Comparison of ENCODE assay signal across 10 cellular contexts in the genomic region with DNA sequence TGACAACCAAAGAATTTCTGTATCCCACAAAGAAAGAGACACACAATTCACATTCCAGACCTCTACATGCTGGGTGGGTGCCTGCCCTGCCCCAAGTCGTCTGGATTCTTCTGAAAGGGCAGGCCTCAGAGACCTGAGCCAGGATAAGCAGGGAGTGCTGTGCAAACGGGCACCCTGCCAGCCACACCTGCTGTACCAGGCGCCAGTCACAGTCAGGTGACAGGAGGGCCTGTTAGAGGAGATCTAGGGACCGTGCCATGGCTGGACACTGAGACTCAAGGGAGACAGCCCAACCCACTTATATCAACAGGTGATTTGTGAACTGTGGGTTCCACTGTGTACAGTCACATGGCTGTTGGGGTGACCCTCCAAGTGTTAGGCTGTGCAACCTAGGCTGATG.
DNase-seq lines count a peak whose midpoint lies in the region; ATAC-seq and TF ChIP-seq lines count a peak whose summit lies in the region.
"Had no signal": no experiment of that assay in that cellular context is flagged by ENCODE, and none has a peak within 500 bp of the region (broad histone marks: within the 10 kb centered on the region; RNA-seq: fewer than 3 reads in every experiment).

No MANE protein-coding gene starts in this region.

- no peak for DNase-seq in activated CD8-positive, alpha-beta T cell treated with anti-CD3 and anti-CD28 coated beads for 36 hours
- no peak for DNase-seq in activated CD8-positive, alpha-beta T cell treated with anti-CD3 and anti-CD28 coated beads, Interleukin-2, amount 10 ng/mL, durations not matched to agents 7 days and 5 days
- DNase-seq in cerebellar nuclear complex (lab: John Stamatoyannopoulos, UW) (peak; percentile 53 to 66), mesothelial cell of epicardium (ENCODE audit: low spot score in 2 of 2, unreplicated experiment in 2 of 2) (peak; percentile 34 to 48), ureter (ENCODE audit: low spot score) (peak; percentile 83), HCEC 1CT (no peak)
- no peak for DNase-seq in activated CD8-positive, alpha-beta memory T cell treated with anti-CD3 and anti-CD28 coated beads for 24 hours
- DNase-seq: activated gamma-delta T cell treated with Interleukin-2 at 50 U/mL for 16 hours, MG63 had no signal

- no peaks in the 10 kb centered on the region for H3K9me3 Mint-ChIP-seq in activated CD8-positive, alpha-beta T cell treated with anti-CD3 and anti-CD28 coated beads for 36 hours
- H3K9me3 Mint-ChIP-seq in activated CD8-positive, alpha-beta T cell treated with anti-CD3 and anti-CD28 coated beads, Interleukin-2, amount 10 ng/mL, durations not matched to agents 7 days and 5 days (ENCODE audit: insufficient read depth) = no peaks in the 10 kb centered on the region
- H3K9me3 Mint-ChIP-seq in mesothelial cell of epicardium = no peaks in the 10 kb centered on the region

- peak overlapping the region; percentile 62 for H3K27ac Mint-ChIP-seq in activated CD8-positive, alpha-beta T cell treated with anti-CD3 and anti-CD28 coated beads for 36 hours
- H3K27ac Mint-ChIP-seq in activated CD8-positive, alpha-beta T cell treated with anti-CD3 and anti-CD28 coated beads, Interleukin-2, amount 10 ng/mL, durations not matched to agents 7 days and 5 days = no peak overlapping the region
- H3K27ac Mint-ChIP-seq in mesothelial cell of epicardium = peak overlapping the region; percentile 93

- no peaks in the 10 kb centered on the region for H3K27me3 Mint-ChIP-seq in activated CD8-positive, alpha-beta T cell treated with anti-CD3 and anti-CD28 coated beads for 36 hours
- no peaks in the 10 kb centered on the region for H3K27me3 Mint-ChIP-seq in activated CD8-positive, alpha-beta T cell treated with anti-CD3 and anti-CD28 coated beads, Interleukin-2, amount 10 ng/mL, durations not matched to agents 7 days and 5 days (ENCODE audit: low read depth)
- H3K27me3 Mint-ChIP-seq in mesothelial cell of epicardium (ENCODE audit: low read depth) = no peaks in the 10 kb centered on the region

- POLR2A ChIA-PET in activated CD8-positive, alpha-beta T cell treated with anti-CD3 and anti-CD28 coated beads for 36 hours (lab: Charles Lee) = interaction anchor here (1.0 to 11.7 kb wide), 4 partner anchors 9 to 30 kb away, joined by 3 to 138 read pairs (median 3); no protein-coding TSS in a partner anchor
- POLR2A ChIA-PET in activated CD8-positive, alpha-beta T cell treated with anti-CD3 and anti-CD28 coated beads, Interleukin-2, amount 10 ng/mL, durations not matched to agents 7 days and 5 days (lab: Charles Lee) = no interaction called here

- H3K4me1 Mint-ChIP-seq in activated CD8-positive, alpha-beta T cell treated with anti-CD3 and anti-CD28 coated beads for 36 hours (ENCODE audit: low read depth) = peaks cover 87% of the 10 kb centered on the region
- peaks cover 67% of the 10 kb centered on the region for H3K4me1 Mint-ChIP-seq in activated CD8-positive, alpha-beta T cell treated with anti-CD3 and anti-CD28 coated beads, Interleukin-2, amount 10 ng/mL, durations not matched to agents 7 days and 5 days (ENCODE audit: low read depth)
- peaks cover 47% of the 10 kb centered on the region for H3K4me1 Mint-ChIP-seq in mesothelial cell of epicardium

- TF ChIP-seq CTCF in activated CD8-positive, alpha-beta T cell treated with anti-CD3 and anti-CD28 coated beads for 36 hours (IDR thresholded peaks at IDR 0.05) = no peak
- no peak for TF ChIP-seq CTCF in mesothelial cell of epicardium (IDR thresholded peaks at IDR 0.05; ENCODE audit: unreplicated experiment)

- peak; percentile 14 for ATAC-seq in activated CD8-positive, alpha-beta T cell treated with anti-CD3 and anti-CD28 coated beads for 36 hours
- no peak for ATAC-seq in activated CD8-positive, alpha-beta T cell treated with anti-CD3 and anti-CD28 coated beads, Interleukin-2, amount 10 ng/mL, durations not matched to agents 7 days and 5 days
- no peak for ATAC-seq in HG03045 (IDR thresholded peaks at IDR 0.05; ENCODE audit: unreplicated experiment)

- CTCF ChIA-PET in activated CD8-positive, alpha-beta T cell treated with anti-CD3 and anti-CD28 coated beads for 36 hours (lab: Charles Lee) = interaction anchor here (1.0 kb wide), 1 partner anchor 13 kb away, joined by 3 read pairs; no protein-coding TSS in a partner anchor
- CTCF ChIA-PET in activated CD8-positive, alpha-beta T cell treated with anti-CD3 and anti-CD28 coated beads, Interleukin-2, amount 10 ng/mL, durations not matched to agents 7 days and 5 days (lab: Charles Lee) = interaction anchor here (1.2 to 1.9 kb wide), 3 partner anchors 9 to 204 kb away, joined by 3 to 6 read pairs (median 3); no protein-coding TSS in a partner anchor

- peaks cover 31% of the 10 kb centered on the region for H3K36me3 Mint-ChIP-seq in activated CD8-positive, alpha-beta T cell treated with anti-CD3 and anti-CD28 coated beads for 36 hours (ENCODE audit: low read depth)
- peaks cover 27% of the 10 kb centered on the region for H3K36me3 Mint-ChIP-seq in activated CD8-positive, alpha-beta T cell treated with anti-CD3 and anti-CD28 coated beads, Interleukin-2, amount 10 ng/mL, durations not matched to agents 7 days and 5 days (ENCODE audit: low read depth)
- peaks cover 15% of the 10 kb centered on the region for H3K36me3 Mint-ChIP-seq in mesothelial cell of epicardium

- H3K4me3 Mint-ChIP-seq in activated CD8-positive, alpha-beta T cell treated with anti-CD3 and anti-CD28 coated beads for 36 hours = no peak overlapping the region
- no peak overlapping the region for H3K4me3 Mint-ChIP-seq in activated CD8-positive, alpha-beta T cell treated with anti-CD3 and anti-CD28 coated beads, Interleukin-2, amount 10 ng/mL, durations not matched to agents 7 days and 5 days
- H3K4me3 Mint-ChIP-seq in mesothelial cell of epicardium = no peak overlapping the region

- intact Hi-C loops in activated CD8-positive, alpha-beta T cell treated with anti-CD3 and anti-CD28 coated beads for 36 hours (cut with micrococcal nuclease) = no loop called here

Comparison
In these comparisons a context has a peak if more than half of its experiments do, and no peak if none do; other contexts are left out.
1. DNase-seq: peak in cerebellar nuclear complex (2 of 2), mesothelial cell of epicardium (2 of 2) and ureter (single experiment); none in activated CD8-positive, alpha-beta T cell treated with anti-CD3 and anti-CD28 coated beads for 36 hours (single experiment), activated CD8-positive, alpha-beta T cell treated with anti-CD3 and anti-CD28 coated beads, Interleukin-2, amount 10 ng/mL, durations not matched to agents 7 days and 5 days (single experiment), activated CD8-positive, alpha-beta memory T cell treated with anti-CD3 and anti-CD28 coated beads for 24 hours (single experiment) and HCEC 1CT (single experiment).